In genomic region chr7:332646-333398, GRCh38 we compare ENCODE assay signal across 8 cellular contexts. TPM values are rescaled to one million over a fixed set of nuclear protein-coding genes. Genes with fewer than 3 reads are reported as not detected.
A peak's percentile ranks its signal among the peaks of the same experiment; 100 is the strongest.
DNase-seq lines count a peak whose midpoint lies in the region; ATAC-seq and TF ChIP-seq lines count a peak whose summit lies in the region.

No MANE protein-coding gene starts in this region.

- intact Hi-C loops in activated CD4-positive, alpha-beta memory T cell treated with anti-CD3 and anti-CD28 coated beads for 36 hours (cut with micrococcal nuclease) = loop anchor here (5.0 kb wide), 1 partner anchor 304 kb away; no protein-coding TSS in a partner anchor

- no peaks in the 10 kb centered on the region for H3K36me3 ChIP-seq in duodenal mucosa (ENCODE audit: control insufficient read depth in 1 of 2, insufficient read depth in 2 of 2, low read length in 2 of 2)
- H3K36me3 ChIP-seq in lung (ENCODE audit: control insufficient read depth in 2 of 2, insufficient read depth in 2 of 2, low read length in 2 of 2) = no peaks in the 10 kb centered on the region

- peak overlapping the region in 1 of 2 donors; percentile 25 for H3K9ac ChIP-seq in duodenal mucosa (ENCODE audit: low read depth in 1 of 2, low read length in 2 of 2)

- peak; percentile 63 for TF ChIP-seq CTCF in GM10248 (IDR thresholded peaks at IDR 0.05; ENCODE audit: control extremely low read depth, extremely low read depth, low read depth, missing control alignments)
- TF ChIP-seq CTCF in lung (IDR thresholded peaks at IDR 0.05; ENCODE audit: control extremely low read depth, extremely low read depth) = peak; percentile 70

- CTCF ChIA-PET in GM10248 (lab: Yijun Ruan, JAX) = interaction anchor here (0.9 to 2.6 kb wide), 5 partner anchors 11 to 441 kb away, joined by 3 to 11 read pairs (median 3); no protein-coding TSS in a partner anchor
- CTCF ChIA-PET in activated CD4-positive, alpha-beta memory T cell treated with anti-CD3 and anti-CD28 coated beads for 36 hours (lab: Charles Lee) = interaction anchor here (0.7 to 1.7 kb wide), 20 partner anchors 10 to 540 kb away, joined by 3 to 17 read pairs (median 3); partner anchors contain the start of gene PRKAR1B

- DNase-seq in GM10248 (ENCODE audit: extremely low spot score) = peak; percentile 79
- DNase-seq in NCI-H2196 (lab: John Stamatoyannopoulos, UW; ENCODE audit: unreplicated experiment) = peak; percentile 90
- peak; percentile 92 for DNase-seq in activated CD4-positive, alpha-beta memory T cell treated with anti-CD3 and anti-CD28 coated beads for 36 hours
- peak; percentile 85 for DNase-seq in lung (ENCODE audit: low spot score)
- peak; percentile 86 to 97 (median 90) for DNase-seq in stimulated activated CD4-positive, alpha-beta T cell treated with anti-CD3 and anti-CD28 coated beads, TNF-alpha, amount 100 ng/mL, for 4 hours (ENCODE audit: low read depth in 3 of 3)
- DNase-seq in GM19238 (ENCODE audit: insufficient read length, low spot score) = no peak

- H3K4me1 Mint-ChIP-seq in activated CD4-positive, alpha-beta memory T cell treated with anti-CD3 and anti-CD28 coated beads for 36 hours (ENCODE audit: low read depth) = peaks cover 5% of the 10 kb centered on the region

- no peaks in the 10 kb centered on the region for H3K27me3 Mint-ChIP-seq in activated CD4-positive, alpha-beta memory T cell treated with anti-CD3 and anti-CD28 coated beads for 36 hours

- H3K4me3 ChIP-seq in duodenal mucosa (ENCODE audit: low read depth in 1 of 2, low read length in 2 of 2) = peak overlapping the region in 1 of 2 donors; percentile 35
- H3K4me3 ChIP-seq in lung = no peak overlapping the region

- peak; percentile 74 for ATAC-seq in lung (ENCODE audit: insufficient read depth, low FRiP score)
- ATAC-seq in GM21528 (IDR thresholded peaks at IDR 0.05; ENCODE audit: low FRiP score, unreplicated experiment) = no peak

- no peaks in the 10 kb centered on the region for H3K36me3 Mint-ChIP-seq in activated CD4-positive, alpha-beta memory T cell treated with anti-CD3 and anti-CD28 coated beads for 36 hours

- POLR2A ChIA-PET in GM10248 (lab: Yijun Ruan, JAX) = no interaction called here
- POLR2A ChIA-PET in activated CD4-positive, alpha-beta memory T cell treated with anti-CD3 and anti-CD28 coated beads for 36 hours (lab: Charles Lee) = no interaction called here

- H3K4me1 ChIP-seq in duodenal mucosa (ENCODE audit: control insufficient read depth in 1 of 2, insufficient read depth in 2 of 2, low read length in 2 of 2) (peaks cover 34 to 38% of the 10 kb centered on the region in 2 donors), lung (ENCODE audit: control insufficient read depth in 2 of 2, insufficient read depth in 2 of 2, low read length in 2 of 2) (peaks cover 0 to 5% of the 10 kb centered on the region in 2 donors)

- H3K9me3 ChIP-seq in duodenal mucosa (ENCODE audit: control insufficient read depth in 1 of 2, low read length in 2 of 2) (no peaks in the 10 kb centered on the region), lung (ENCODE audit: control insufficient read depth in 2 of 2, insufficient read depth in 1 of 2, low read length in 1 of 2) (peaks cover 0 to 2% of the 10 kb centered on the region in 2 donors)

- H3K9me3 Mint-ChIP-seq in activated CD4-positive, alpha-beta memory T cell treated with anti-CD3 and anti-CD28 coated beads for 36 hours = peaks cover 17% of the 10 kb centered on the region

- peaks cover 0 to 4% of the 10 kb centered on the region in 2 donors for H3K27me3 ChIP-seq in duodenal mucosa (ENCODE audit: control insufficient read depth in 1 of 2, insufficient read depth in 2 of 2, low read length in 2 of 2)
- H3K27me3 ChIP-seq in lung (ENCODE audit: control insufficient read depth, insufficient read depth) = no peaks in the 10 kb centered on the region

- H3K4me3 Mint-ChIP-seq in activated CD4-positive, alpha-beta memory T cell treated with anti-CD3 and anti-CD28 coated beads for 36 hours = no peak overlapping the region

- H3K27ac ChIP-seq in duodenal mucosa (ENCODE audit: low read depth, low read length) (peak overlapping the region; percentile 20), lung (ENCODE audit: low read depth in 1 of 2, low read length in 1 of 2) (peak overlapping the region in 1 of 2 donors; percentile 54)

- H3K27ac Mint-ChIP-seq in activated CD4-positive, alpha-beta memory T cell treated with anti-CD3 and anti-CD28 coated beads for 36 hours = no peak overlapping the region

- 4 to 10% methylated on average over 43 to 57 of the region's 57 CpGs for WGBS in lung, 2 donors

RNA-seq across cellular contexts. Expression of gene FOXL3, which starts 42.9 kb away (rescaled TPM):
- not detected for total RNA-seq in activated CD4-positive, alpha-beta memory T cell treated with anti-CD3 and anti-CD28 coated beads for 36 hours
- total RNA-seq in lung = not detected
- polyA plus RNA-seq in lung = not detected
